1 cellular context compared by ENCODE assay signal in the genomic region with DNA sequence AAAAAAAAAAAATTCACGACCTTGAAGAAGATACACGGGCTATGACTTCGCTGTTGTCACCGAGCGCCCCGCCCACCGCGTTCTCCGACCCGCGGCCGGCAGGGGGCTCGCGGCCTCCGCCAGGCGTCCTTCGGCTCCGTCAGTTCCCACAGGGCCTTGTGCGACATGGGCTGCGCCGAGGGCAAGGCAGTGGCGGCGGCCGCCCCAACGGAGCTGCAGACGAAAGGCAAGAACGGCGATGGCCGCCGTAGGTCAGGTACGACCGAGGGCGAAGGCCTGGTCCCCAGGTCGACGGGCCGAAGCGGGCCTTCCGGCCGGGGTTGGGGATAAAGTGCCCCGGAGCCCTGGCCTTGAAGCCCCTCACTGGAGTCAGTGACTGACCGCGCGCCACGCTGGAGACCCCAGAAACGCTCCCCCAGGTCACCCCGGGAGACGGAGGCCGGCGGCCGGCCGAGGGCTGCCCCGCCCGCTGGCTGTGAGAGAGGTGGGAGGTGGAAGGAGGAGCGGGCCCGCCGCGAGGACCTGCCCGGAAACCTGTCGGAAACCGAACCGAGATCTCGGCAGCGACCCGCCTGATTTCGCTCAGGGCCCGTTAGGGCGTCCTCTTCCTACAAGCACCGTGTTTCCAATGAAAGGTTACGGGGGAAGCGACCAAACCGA.
TF ChIP-seq lines count a peak whose summit lies in the region.

A gene (plus strand): TSS at position 142 of the 660 bp plus-strand sequence. CDS start 24 bp downstream, at position 166.

TF ChIP-seq in HepG2, 621 proteins besides CTCF, POLR2A, EP300 and RAD21 (continued from another document and continues in another):
- TF ChIP-seq ZNF260 (CRISPR knock-in tag; IDR thresholded peaks at IDR 0.05; ENCODE audit: borderline replicate concordance, low read depth) = no peak
- TF ChIP-seq, protein P1, sequence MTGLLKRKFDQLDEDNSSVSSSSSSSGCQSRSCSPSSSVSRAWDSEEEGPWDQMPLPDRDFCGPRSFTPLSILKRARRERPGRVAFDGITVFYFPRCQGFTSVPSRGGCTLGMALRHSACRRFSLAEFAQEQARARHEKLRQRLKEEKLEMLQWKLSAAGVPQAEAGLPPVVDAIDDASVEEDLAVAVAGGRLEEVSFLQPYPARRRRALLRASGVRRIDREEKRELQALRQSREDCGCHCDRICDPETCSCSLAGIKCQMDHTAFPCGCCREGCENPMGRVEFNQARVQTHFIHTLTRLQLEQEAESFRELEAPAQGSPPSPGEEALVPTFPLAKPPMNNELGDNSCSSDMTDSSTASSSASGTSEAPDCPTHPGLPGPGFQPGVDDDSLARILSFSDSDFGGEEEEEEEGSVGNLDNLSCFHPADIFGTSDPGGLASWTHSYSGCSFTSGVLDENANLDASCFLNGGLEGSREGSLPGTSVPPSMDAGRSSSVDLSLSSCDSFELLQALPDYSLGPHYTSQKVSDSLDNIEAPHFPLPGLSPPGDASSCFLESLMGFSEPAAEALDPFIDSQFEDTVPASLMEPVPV (CRISPR knock-in tag; IDR thresholded peaks at IDR 0.05) = no peak
- peak; percentile 36 for TF ChIP-seq YY1 (IDR thresholded peaks at IDR 0.05; ENCODE audit: insufficient read depth, insufficient replicate concordance, low read depth, low read length)
- TF ChIP-seq, protein P2, sequence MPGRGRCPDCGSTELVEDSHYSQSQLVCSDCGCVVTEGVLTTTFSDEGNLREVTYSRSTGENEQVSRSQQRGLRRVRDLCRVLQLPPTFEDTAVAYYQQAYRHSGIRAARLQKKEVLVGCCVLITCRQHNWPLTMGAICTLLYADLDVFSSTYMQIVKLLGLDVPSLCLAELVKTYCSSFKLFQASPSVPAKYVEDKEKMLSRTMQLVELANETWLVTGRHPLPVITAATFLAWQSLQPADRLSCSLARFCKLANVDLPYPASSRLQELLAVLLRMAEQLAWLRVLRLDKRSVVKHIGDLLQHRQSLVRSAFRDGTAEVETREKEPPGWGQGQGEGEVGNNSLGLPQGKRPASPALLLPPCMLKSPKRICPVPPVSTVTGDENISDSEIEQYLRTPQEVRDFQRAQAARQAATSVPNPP (CRISPR knock-in tag; IDR thresholded peaks at IDR 0.05) = no peak
- TF ChIP-seq GABPB1 (CRISPR knock-in tag; IDR thresholded peaks at IDR 0.05) = peak; percentile 48; the same call in 1 of the 2 replicates
- TF ChIP-seq ZNF446 (CRISPR knock-in tag; IDR thresholded peaks at IDR 0.05) = no peak
- TF ChIP-seq, protein P3, sequence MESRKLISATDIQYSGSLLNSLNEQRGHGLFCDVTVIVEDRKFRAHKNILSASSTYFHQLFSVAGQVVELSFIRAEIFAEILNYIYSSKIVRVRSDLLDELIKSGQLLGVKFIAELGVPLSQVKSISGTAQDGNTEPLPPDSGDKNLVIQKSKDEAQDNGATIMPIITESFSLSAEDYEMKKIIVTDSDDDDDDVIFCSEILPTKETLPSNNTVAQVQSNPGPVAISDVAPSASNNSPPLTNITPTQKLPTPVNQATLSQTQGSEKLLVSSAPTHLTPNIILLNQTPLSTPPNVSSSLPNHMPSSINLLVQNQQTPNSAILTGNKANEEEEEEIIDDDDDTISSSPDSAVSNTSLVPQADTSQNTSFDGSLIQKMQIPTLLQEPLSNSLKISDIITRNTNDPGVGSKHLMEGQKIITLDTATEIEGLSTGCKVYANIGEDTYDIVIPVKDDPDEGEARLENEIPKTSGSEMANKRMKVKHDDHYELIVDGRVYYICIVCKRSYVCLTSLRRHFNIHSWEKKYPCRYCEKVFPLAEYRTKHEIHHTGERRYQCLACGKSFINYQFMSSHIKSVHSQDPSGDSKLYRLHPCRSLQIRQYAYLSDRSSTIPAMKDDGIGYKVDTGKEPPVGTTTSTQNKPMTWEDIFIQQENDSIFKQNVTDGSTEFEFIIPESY (CRISPR knock-in tag; IDR thresholded peaks at IDR 0.05) = peak; percentile 82; the same call in 1 of the 2 replicates
- peak; percentile 38; the same call in 1 of the 2 replicates for TF ChIP-seq ZNF253 (CRISPR knock-in tag; IDR thresholded peaks at IDR 0.05; ENCODE audit: borderline replicate concordance)
- TF ChIP-seq LCORL (IDR thresholded peaks at IDR 0.05) = no peak
- no peak for TF ChIP-seq LCORL (CRISPR knock-in tag; IDR thresholded peaks at IDR 0.05)
- TF ChIP-seq, protein P4, sequence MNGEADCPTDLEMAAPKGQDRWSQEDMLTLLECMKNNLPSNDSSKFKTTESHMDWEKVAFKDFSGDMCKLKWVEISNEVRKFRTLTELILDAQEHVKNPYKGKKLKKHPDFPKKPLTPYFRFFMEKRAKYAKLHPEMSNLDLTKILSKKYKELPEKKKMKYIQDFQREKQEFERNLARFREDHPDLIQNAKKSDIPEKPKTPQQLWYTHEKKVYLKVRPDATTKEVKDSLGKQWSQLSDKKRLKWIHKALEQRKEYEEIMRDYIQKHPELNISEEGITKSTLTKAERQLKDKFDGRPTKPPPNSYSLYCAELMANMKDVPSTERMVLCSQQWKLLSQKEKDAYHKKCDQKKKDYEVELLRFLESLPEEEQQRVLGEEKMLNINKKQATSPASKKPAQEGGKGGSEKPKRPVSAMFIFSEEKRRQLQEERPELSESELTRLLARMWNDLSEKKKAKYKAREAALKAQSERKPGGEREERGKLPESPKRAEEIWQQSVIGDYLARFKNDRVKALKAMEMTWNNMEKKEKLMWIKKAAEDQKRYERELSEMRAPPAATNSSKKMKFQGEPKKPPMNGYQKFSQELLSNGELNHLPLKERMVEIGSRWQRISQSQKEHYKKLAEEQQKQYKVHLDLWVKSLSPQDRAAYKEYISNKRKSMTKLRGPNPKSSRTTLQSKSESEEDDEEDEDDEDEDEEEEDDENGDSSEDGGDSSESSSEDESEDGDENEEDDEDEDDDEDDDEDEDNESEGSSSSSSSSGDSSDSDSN (CRISPR knock-in tag; IDR thresholded peaks at IDR 0.05) = peak; percentile 63; the same call in 1 of the 2 replicates
- no peak for TF ChIP-seq AHR (CRISPR knock-in tag; IDR thresholded peaks at IDR 0.05)
- TF ChIP-seq NFATC3 (CRISPR knock-in tag; IDR thresholded peaks at IDR 0.05) = peak; percentile 57; the same call in 1 of the 2 replicates
- TF ChIP-seq NFYB (CRISPR knock-in tag; IDR thresholded peaks at IDR 0.05) = no peak
- TF ChIP-seq, protein P5, sequence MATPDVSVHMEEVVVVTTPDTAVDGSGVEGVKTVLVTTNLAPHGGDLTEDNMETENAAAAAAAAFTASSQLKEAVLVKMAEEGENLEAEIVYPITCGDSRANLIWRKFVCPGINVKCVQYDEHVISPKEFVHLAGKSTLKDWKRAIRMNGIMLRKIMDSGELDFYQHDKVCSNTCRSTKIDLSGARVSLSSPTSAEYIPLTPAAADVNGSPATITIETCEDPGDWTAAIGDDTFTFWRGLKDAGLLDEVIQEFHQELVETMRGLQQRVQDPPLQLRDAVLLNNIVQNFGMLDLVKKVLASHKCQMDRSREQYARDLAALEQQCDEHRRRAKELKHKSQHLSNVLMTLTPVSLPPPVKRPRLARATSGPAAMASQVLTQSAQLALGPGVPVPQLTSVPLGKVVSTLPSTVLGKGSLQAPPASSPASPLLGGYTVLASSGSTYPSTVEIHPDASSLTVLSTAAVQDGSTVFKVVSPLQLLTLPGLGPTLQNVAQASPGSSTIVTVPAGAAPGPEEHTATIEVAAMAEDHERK (CRISPR knock-in tag; IDR thresholded peaks at IDR 0.05; ENCODE audit: low read depth) = no peak
- TF ChIP-seq, protein P6, sequence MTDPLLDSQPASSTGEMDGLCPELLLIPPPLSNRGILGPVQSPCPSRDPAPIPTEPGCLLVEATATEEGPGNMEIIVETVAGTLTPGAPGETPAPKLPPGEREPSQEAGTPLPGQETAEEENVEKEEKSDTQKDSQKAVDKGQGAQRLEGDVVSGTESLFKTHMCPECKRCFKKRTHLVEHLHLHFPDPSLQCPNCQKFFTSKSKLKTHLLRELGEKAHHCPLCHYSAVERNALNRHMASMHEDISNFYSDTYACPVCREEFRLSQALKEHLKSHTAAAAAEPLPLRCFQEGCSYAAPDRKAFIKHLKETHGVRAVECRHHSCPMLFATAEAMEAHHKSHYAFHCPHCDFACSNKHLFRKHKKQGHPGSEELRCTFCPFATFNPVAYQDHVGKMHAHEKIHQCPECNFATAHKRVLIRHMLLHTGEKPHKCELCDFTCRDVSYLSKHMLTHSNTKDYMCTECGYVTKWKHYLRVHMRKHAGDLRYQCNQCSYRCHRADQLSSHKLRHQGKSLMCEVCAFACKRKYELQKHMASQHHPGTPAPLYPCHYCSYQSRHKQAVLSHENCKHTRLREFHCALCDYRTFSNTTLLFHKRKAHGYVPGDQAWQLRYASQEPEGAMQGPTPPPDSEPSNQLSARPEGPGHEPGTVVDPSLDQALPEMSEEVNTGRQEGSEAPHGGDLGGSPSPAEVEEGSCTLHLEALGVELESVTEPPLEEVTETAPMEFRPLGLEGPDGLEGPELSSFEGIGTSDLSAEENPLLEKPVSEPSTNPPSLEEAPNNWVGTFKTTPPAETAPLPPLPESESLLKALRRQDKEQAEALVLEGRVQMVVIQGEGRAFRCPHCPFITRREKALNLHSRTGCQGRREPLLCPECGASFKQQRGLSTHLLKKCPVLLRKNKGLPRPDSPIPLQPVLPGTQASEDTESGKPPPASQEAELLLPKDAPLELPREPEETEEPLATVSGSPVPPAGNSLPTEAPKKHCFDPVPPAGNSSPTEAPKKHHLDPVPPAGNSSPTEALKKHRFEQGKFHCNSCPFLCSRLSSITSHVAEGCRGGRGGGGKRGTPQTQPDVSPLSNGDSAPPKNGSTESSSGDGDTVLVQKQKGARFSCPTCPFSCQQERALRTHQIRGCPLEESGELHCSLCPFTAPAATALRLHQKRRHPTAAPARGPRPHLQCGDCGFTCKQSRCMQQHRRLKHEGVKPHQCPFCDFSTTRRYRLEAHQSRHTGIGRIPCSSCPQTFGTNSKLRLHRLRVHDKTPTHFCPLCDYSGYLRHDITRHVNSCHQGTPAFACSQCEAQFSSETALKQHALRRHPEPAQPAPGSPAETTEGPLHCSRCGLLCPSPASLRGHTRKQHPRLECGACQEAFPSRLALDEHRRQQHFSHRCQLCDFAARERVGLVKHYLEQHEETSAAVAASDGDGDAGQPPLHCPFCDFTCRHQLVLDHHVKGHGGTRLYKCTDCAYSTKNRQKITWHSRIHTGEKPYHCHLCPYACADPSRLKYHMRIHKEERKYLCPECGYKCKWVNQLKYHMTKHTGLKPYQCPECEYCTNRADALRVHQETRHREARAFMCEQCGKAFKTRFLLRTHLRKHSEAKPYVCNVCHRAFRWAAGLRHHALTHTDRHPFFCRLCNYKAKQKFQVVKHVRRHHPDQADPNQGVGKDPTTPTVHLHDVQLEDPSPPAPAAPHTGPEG (CRISPR knock-in tag; IDR thresholded peaks at IDR 0.05) = no peak
- TF ChIP-seq SP140L (CRISPR knock-in tag; IDR thresholded peaks at IDR 0.05; ENCODE audit: borderline replicate concordance) = no peak
- TF ChIP-seq ZFX (CRISPR knock-in tag; IDR thresholded peaks at IDR 0.05; ENCODE audit: low read depth) = peak; percentile 51
- TF ChIP-seq SOX6 (IDR thresholded peaks at IDR 0.05) = no peak
- TF ChIP-seq SOX6 (CRISPR knock-in tag; IDR thresholded peaks at IDR 0.05) = no peak
- TF ChIP-seq ZNF773 (CRISPR knock-in tag; IDR thresholded peaks at IDR 0.05; ENCODE audit: borderline replicate concordance) = no peak
- TF ChIP-seq, protein P7, sequence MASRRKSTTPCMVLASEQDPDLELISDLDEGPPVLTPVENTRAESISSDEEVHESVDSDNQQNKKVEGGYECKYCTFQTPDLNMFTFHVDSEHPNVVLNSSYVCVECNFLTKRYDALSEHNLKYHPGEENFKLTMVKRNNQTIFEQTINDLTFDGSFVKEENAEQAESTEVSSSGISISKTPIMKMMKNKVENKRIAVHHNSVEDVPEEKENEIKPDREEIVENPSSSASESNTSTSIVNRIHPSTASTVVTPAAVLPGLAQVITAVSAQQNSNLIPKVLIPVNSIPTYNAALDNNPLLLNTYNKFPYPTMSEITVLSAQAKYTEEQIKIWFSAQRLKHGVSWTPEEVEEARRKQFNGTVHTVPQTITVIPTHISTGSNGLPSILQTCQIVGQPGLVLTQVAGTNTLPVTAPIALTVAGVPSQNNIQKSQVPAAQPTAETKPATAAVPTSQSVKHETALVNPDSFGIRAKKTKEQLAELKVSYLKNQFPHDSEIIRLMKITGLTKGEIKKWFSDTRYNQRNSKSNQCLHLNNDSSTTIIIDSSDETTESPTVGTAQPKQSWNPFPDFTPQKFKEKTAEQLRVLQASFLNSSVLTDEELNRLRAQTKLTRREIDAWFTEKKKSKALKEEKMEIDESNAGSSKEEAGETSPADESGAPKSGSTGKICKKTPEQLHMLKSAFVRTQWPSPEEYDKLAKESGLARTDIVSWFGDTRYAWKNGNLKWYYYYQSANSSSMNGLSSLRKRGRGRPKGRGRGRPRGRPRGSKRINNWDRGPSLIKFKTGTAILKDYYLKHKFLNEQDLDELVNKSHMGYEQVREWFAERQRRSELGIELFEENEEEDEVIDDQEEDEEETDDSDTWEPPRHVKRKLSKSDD (CRISPR knock-in tag; IDR thresholded peaks at IDR 0.05; ENCODE audit: low read depth) = 0 out of 2 replicates have a peak, but pooled peaks have one; percentile 38
- TF ChIP-seq ZNF34 (CRISPR knock-in tag; IDR thresholded peaks at IDR 0.05; ENCODE audit: borderline replicate concordance) = no peak
- TF ChIP-seq, protein P8, sequence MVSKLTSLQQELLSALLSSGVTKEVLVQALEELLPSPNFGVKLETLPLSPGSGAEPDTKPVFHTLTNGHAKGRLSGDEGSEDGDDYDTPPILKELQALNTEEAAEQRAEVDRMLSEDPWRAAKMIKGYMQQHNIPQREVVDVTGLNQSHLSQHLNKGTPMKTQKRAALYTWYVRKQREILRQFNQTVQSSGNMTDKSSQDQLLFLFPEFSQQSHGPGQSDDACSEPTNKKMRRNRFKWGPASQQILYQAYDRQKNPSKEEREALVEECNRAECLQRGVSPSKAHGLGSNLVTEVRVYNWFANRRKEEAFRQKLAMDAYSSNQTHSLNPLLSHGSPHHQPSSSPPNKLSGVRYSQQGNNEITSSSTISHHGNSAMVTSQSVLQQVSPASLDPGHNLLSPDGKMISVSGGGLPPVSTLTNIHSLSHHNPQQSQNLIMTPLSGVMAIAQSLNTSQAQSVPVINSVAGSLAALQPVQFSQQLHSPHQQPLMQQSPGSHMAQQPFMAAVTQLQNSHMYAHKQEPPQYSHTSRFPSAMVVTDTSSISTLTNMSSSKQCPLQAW (CRISPR knock-in tag; IDR thresholded peaks at IDR 0.05) = 0 out of 2 replicates have a peak, but pooled peaks have one; percentile 31
- TF ChIP-seq TEAD3 (CRISPR knock-in tag; optimal IDR thresholded peaks at IDR 0.05; ENCODE audit: borderline replicate concordance) = no peak
- TF ChIP-seq ZNF605 (CRISPR knock-in tag; IDR thresholded peaks at IDR 0.05) = no peak
- peak; percentile 49; the same call in 1 of the 2 replicates for TF ChIP-seq SP5 (CRISPR knock-in tag; IDR thresholded peaks at IDR 0.05; ENCODE audit: borderline replicate concordance, low read depth)
- TF ChIP-seq, protein P9, sequence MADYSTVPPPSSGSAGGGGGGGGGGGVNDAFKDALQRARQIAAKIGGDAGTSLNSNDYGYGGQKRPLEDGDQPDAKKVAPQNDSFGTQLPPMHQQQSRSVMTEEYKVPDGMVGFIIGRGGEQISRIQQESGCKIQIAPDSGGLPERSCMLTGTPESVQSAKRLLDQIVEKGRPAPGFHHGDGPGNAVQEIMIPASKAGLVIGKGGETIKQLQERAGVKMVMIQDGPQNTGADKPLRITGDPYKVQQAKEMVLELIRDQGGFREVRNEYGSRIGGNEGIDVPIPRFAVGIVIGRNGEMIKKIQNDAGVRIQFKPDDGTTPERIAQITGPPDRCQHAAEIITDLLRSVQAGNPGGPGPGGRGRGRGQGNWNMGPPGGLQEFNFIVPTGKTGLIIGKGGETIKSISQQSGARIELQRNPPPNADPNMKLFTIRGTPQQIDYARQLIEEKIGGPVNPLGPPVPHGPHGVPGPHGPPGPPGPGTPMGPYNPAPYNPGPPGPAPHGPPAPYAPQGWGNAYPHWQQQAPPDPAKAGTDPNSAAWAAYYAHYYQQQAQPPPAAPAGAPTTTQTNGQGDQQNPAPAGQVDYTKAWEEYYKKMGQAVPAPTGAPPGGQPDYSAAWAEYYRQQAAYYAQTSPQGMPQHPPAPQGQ (CRISPR knock-in tag; IDR thresholded peaks at IDR 0.05; ENCODE audit: borderline replicate concordance) = no peak
- peak; percentile 28; the same call in 1 of the 2 replicates for TF ChIP-seq PHF8 (CRISPR knock-in tag; IDR thresholded peaks at IDR 0.05)
- TF ChIP-seq HNF4G (IDR thresholded peaks at IDR 0.05; ENCODE audit: borderline replicate concordance, low read depth, low read length) = no peak
- no peak for TF ChIP-seq HNF4G (CRISPR knock-in tag; IDR thresholded peaks at IDR 0.05; ENCODE audit: borderline replicate concordance, low read depth)
- TF ChIP-seq ELF1 (CRISPR knock-in tag; IDR thresholded peaks at IDR 0.05) = no peak
